ENCODE assay signal across 9 cellular contexts in genomic region chr20:51542894-51543788, GRCh38. TPM values are rescaled to one million over a fixed set of nuclear protein-coding genes. Genes with fewer than 3 reads are reported as not detected.
A peak's percentile ranks its signal among the peaks of the same experiment; 100 is the strongest.
DNase-seq lines count a peak whose midpoint lies in the region; ATAC-seq, FAIRE-seq and TF ChIP-seq lines count a peak whose summit lies in the region.
"Had no signal": no experiment of that assay in that cellular context is flagged by ENCODE, and none has a peak within 500 bp of the region (broad histone marks: within the 10 kb centered on the region; RNA-seq: fewer than 3 reads in every experiment).

No MANE protein-coding gene starts in this region.

- H3K27me3 ChIP-seq in HepG2 (ENCODE audit: control insufficient read depth in 1 of 2, insufficient read depth in 2 of 2, low read length in 2 of 2) (peaks cover 5 to 34% of the 10 kb centered on the region in 2 experiments; a peak in 3 of 5 replicates), tibial nerve (peaks cover 0 to 5% of the 10 kb centered on the region in 2 donors)

- CTCF ChIA-PET in HepG2 (lab: Yijun Ruan, JAX; ENCODE audit: low intra/inter-chr PET ratio, low total read pairs) = interaction anchor here (1.4 to 1.6 kb wide), 2 partner anchors 19 to 157 kb away, joined by 3 to 4 read pairs; no protein-coding TSS in a partner anchor

- peak overlapping the region; percentile 93 for H3K4me2 ChIP-seq in HepG2 (ENCODE audit: low read depth, low read length)

- H2AFZ ChIP-seq in HepG2 (ENCODE audit: low read length) = peak overlapping the region; percentile 21

- H3K79me2 ChIP-seq in HepG2 (ENCODE audit: insufficient read depth, low read length) = peaks cover 4% of the 10 kb centered on the region

- peaks cover 35% of the 10 kb centered on the region for H3K4me1 Mint-ChIP-seq in activated T-cell treated with anti-CD3 and anti-CD28 coated beads, Interleukin-2, amount 50 U/mL, for 24 hours (ENCODE audit: low read depth)
- H3K4me1 Mint-ChIP-seq in activated naive CD8-positive, alpha-beta T cell treated with anti-CD3 and anti-CD28 coated beads, Interleukin-2, amount 10 ng/mL, durations not matched to agents 7 days and 5 days = peaks cover 28% of the 10 kb centered on the region

- no peak for DNase-seq in activated T-cell treated with anti-CD3 and anti-CD28 coated beads, Interleukin-2, amount 50 U/mL, for 24 hours
- no peak for DNase-seq in activated T-cell treated with anti-CD3 and anti-CD28 coated beads, Interleukin-2, amount 50 U/mL, for 1 hour
- no peak for DNase-seq in activated naive CD8-positive, alpha-beta T cell treated with anti-CD3 and anti-CD28 coated beads, Interleukin-2, amount 10 ng/mL, durations not matched to agents 7 days and 5 days
- no peak for DNase-seq in HepG2 (ENCODE audit: low spot score)
- no peak for DNase-seq in tibial nerve (ENCODE audit: low spot score in 2 of 2)
- no peak for DNase-seq in GM10266 (ENCODE audit: extremely low spot score)
- DNase-seq: DND-41 had no signal

- H3K9me3 ChIP-seq in HepG2 (ENCODE audit: low read length) (no peaks in the 10 kb centered on the region), tibial nerve (peaks cover 0 to under 1% (median 0%) of the 10 kb centered on the region in 4 donors)

- H3K4me3 ChIP-seq in HepG2 (replicated peaks in 1 of 3; ENCODE audit: insufficient read depth in 1 of 3, low read depth in 2 of 3, low read length in 3 of 3) (peak overlapping the region; percentile 46 to 76 (median 75)), tibial nerve (peak overlapping the region; percentile 18 to 58 (median 42))

- no peaks in the 10 kb centered on the region for H3K9me3 Mint-ChIP-seq in activated T-cell treated with anti-CD3 and anti-CD28 coated beads, Interleukin-2, amount 50 U/mL, for 24 hours
- peaks cover 11% of the 10 kb centered on the region for H3K9me3 Mint-ChIP-seq in activated naive CD8-positive, alpha-beta T cell treated with anti-CD3 and anti-CD28 coated beads, Interleukin-2, amount 10 ng/mL, durations not matched to agents 7 days and 5 days

- no peaks in the 10 kb centered on the region for H3K27me3 Mint-ChIP-seq in activated T-cell treated with anti-CD3 and anti-CD28 coated beads, Interleukin-2, amount 50 U/mL, for 24 hours
- peaks cover 23% of the 10 kb centered on the region for H3K27me3 Mint-ChIP-seq in activated naive CD8-positive, alpha-beta T cell treated with anti-CD3 and anti-CD28 coated beads, Interleukin-2, amount 10 ng/mL, durations not matched to agents 7 days and 5 days

- TF ChIP-seq POLR2A in HepG2 (IDR thresholded peaks at IDR 0.05; ENCODE audit: insufficient read depth in 1 of 2, low read depth in 2 of 2, low read length in 2 of 2) (no peak), tibial nerve (IDR thresholded peaks at IDR 0.05) (no peak)

- WGBS in HepG2 (ENCODE audit: low lambda C conversion rate) = 17% methylated on average over 20 of the region's 30 CpGs
- WGBS in tibial nerve, 2 donors = 23 to 24% methylated on average over 29 to 30 of the region's 30 CpGs

- POLR2A ChIA-PET in activated naive CD8-positive, alpha-beta T cell treated with anti-CD3 and anti-CD28 coated beads, Interleukin-2, amount 10 ng/mL, durations not matched to agents 7 days and 5 days (lab: Charles Lee) = interaction anchor here (0.6 to 3.3 kb wide), 14 partner anchors 9 to 750 kb away, joined by 3 to 34 read pairs (median 4); no protein-coding TSS in a partner anchor
- POLR2A ChIA-PET in HepG2 (lab: Yijun Ruan, JAX) = interaction anchor here (3.7 kb wide), 1 partner anchor 20 kb away, joined by 16 read pairs; no protein-coding TSS in a partner anchor

- in situ Hi-C loops in HepG2 (cut with HindIII; ENCODE audit: extremely low pct_ligation_motif_present, low pct_unique_long_range_greater_than_20kb) = no loop called here

- H3K27ac ChIP-seq in HepG2 (ENCODE audit: extremely low read length, insufficient read depth, low read length) = no peak overlapping the region
- H3K27ac ChIP-seq in tibial nerve = peak overlapping the region in 3 of 4 donors; percentile 60 to 90 (median 88)

- TF ChIP-seq CTCF in HepG2 (CRISPR knock-in tag; IDR thresholded peaks at IDR 0.05) = no peak
- no peak for TF ChIP-seq CTCF in tibial nerve (IDR thresholded peaks at IDR 0.05)
- TF ChIP-seq CTCF in GM10266 (IDR thresholded peaks at IDR 0.05; ENCODE audit: control insufficient read depth, insufficient read depth, low read depth, missing control alignments) = no peak

- H3K36me3 Mint-ChIP-seq in activated T-cell treated with anti-CD3 and anti-CD28 coated beads, Interleukin-2, amount 50 U/mL, for 24 hours (ENCODE audit: low read depth) = peaks cover 36% of the 10 kb centered on the region
- H3K36me3 Mint-ChIP-seq in activated naive CD8-positive, alpha-beta T cell treated with anti-CD3 and anti-CD28 coated beads, Interleukin-2, amount 10 ng/mL, durations not matched to agents 7 days and 5 days = peaks cover 27% of the 10 kb centered on the region

- H3K4me1 ChIP-seq in HepG2 (ENCODE audit: insufficient read depth, low read length) (peaks cover 33% of the 10 kb centered on the region), tibial nerve (peaks cover 0 to 34% (median 25%) of the 10 kb centered on the region in 4 donors)

- no peak for TF ChIP-seq RAD21 in HepG2 (CRISPR knock-in tag; IDR thresholded peaks at IDR 0.05)

- peak overlapping the region; percentile 73 for H3K4me3 Mint-ChIP-seq in activated T-cell treated with anti-CD3 and anti-CD28 coated beads, Interleukin-2, amount 50 U/mL, for 24 hours
- H3K4me3 Mint-ChIP-seq in activated naive CD8-positive, alpha-beta T cell treated with anti-CD3 and anti-CD28 coated beads, Interleukin-2, amount 10 ng/mL, durations not matched to agents 7 days and 5 days = peak overlapping the region; percentile 80

- BruUV-seq in HepG2 (replicated peaks; lab: Mats Ljungman, UMichigan) = no TSS peak

- no peaks in the 10 kb centered on the region for H4K20me1 ChIP-seq in HepG2 (ENCODE audit: insufficient read depth, low read length)

- H3K36me3 ChIP-seq in HepG2 (replicated peaks in 1 of 2; ENCODE audit: control insufficient read depth in 1 of 2, insufficient read depth in 2 of 2, low read length in 2 of 2) = no peaks in the 10 kb centered on the region; a peak in 1 of 5 replicates
- no peaks in the 10 kb centered on the region for H3K36me3 ChIP-seq in tibial nerve

- ATAC-seq in activated naive CD8-positive, alpha-beta T cell treated with anti-CD3 and anti-CD28 coated beads, Interleukin-2, amount 10 ng/mL, durations not matched to agents 7 days and 5 days (ENCODE audit: low read depth) = no peak
- no peak for ATAC-seq in HepG2
- ATAC-seq in GM21529 (IDR thresholded peaks at IDR 0.05; ENCODE audit: unreplicated experiment) = no peak
- no peak for ATAC-seq in GM19397 (IDR thresholded peaks at IDR 0.05; ENCODE audit: unreplicated experiment)

- FAIRE-seq in HepG2 (lab: Jason Lieb, UNC) = no peak

- peak overlapping the region; percentile 81 for H3K27ac Mint-ChIP-seq in activated T-cell treated with anti-CD3 and anti-CD28 coated beads, Interleukin-2, amount 50 U/mL, for 24 hours
- H3K27ac Mint-ChIP-seq in activated naive CD8-positive, alpha-beta T cell treated with anti-CD3 and anti-CD28 coated beads, Interleukin-2, amount 10 ng/mL, durations not matched to agents 7 days and 5 days = peak overlapping the region; percentile 49

- intact Hi-C loops in HepG2 (cut with micrococcal nuclease; ENCODE audit: unreplicated experiment) = loop anchor here (1.0 to 10.0 kb wide), 3 partner anchors 21 to 558 kb away; no protein-coding TSS in a partner anchor

- peak overlapping the region; percentile 44 for H3K9ac ChIP-seq in HepG2 (ENCODE audit: insufficient read depth, low read depth, low read length)

- no peak for TF ChIP-seq EP300 in HepG2 (IDR thresholded peaks at IDR 0.05; ENCODE audit: low read depth in 2 of 2, low read length in 2 of 2)
- TF ChIP-seq EP300 in HepG2 (CRISPR knock-in tag; IDR thresholded peaks at IDR 0.05; ENCODE audit: borderline replicate concordance) = no peak
- no peak for TF ChIP-seq EP300 in tibial nerve (IDR thresholded peaks at IDR 0.05)

RNA-seq across cellular contexts. Expression of gene NFATC2, which starts 0.6 kb away (rescaled TPM):
- 10 to 100 TPM; 58.9 to 62.3 TPM for total RNA-seq in activated naive CD8-positive, alpha-beta T cell treated with anti-CD3 and anti-CD28 coated beads, Interleukin-2, amount 10 ng/mL, durations not matched to agents 7 days and 5 days
- 3.3 and 8.0 TPM in 2 replicates for total RNA-seq in HepG2 (2016; rRNA removed; fragmentation: Illumina TruSeq; extraction: Trizol)
- total RNA-seq in HepG2 (2016; cell fraction: cytosol; rRNA removed; fragmentation: Illumina TruSeq; extraction: Trizol; ENCODE audit: low read depth) = 4.1 and 4.9 TPM in 2 replicates
- 2.6 and 7.7 TPM in 2 replicates for total RNA-seq in HepG2 (2016; cell fraction: insoluble cytoplasmic fraction; rRNA removed; fragmentation: Illumina TruSeq; extraction: Trizol)
- 4.2 TPM in 2 replicates for total RNA-seq in HepG2 (2016; cell fraction: membrane; rRNA removed; fragmentation: Illumina TruSeq; extraction: Trizol)
- 8.5 and 9.9 TPM in 2 replicates for total RNA-seq in HepG2 (2016; cell fraction: nucleus; rRNA removed; fragmentation: Illumina TruSeq; extraction: Trizol)
- polyA plus RNA-seq in HepG2 (2011; rRNA removed) = 1.9 TPM in 2 replicates
- 0.85 and 1.7 TPM in 2 replicates for polyA plus RNA-seq in HepG2 (2011; cell fraction: cytosol; rRNA removed)
- 6.8 and 7.7 TPM in 2 replicates for polyA plus RNA-seq in HepG2 (2011; cell fraction: nucleus; rRNA removed)
- polyA plus RNA-seq in HepG2 (2012) = 5.7 and 6.1 TPM in 2 replicates
- polyA plus RNA-seq in HepG2 (2016; cell fraction: cytosol; fragmentation: Illumina TruSeq; extraction: Trizol; ENCODE audit: low read depth) = 0.31 and 0.43 TPM in 2 replicates
- 7.2 and 8.9 TPM in 2 replicates for polyA plus RNA-seq in HepG2 (2016; cell fraction: insoluble cytoplasmic fraction; fragmentation: Illumina TruSeq; extraction: Trizol; ENCODE audit: low read depth)
- polyA plus RNA-seq in HepG2 (2016; cell fraction: membrane; fragmentation: Illumina TruSeq; extraction: Trizol; ENCODE audit: low read depth) = 1.2 and 1.4 TPM in 2 replicates
- 11.5 and 12.3 TPM in 2 replicates for polyA plus RNA-seq in HepG2 (2016; cell fraction: nucleus; fragmentation: Illumina TruSeq; extraction: Trizol; ENCODE audit: insufficient read depth, low read depth)
- polyA minus RNA-seq in HepG2 (2011; rRNA and poly(A)+ RNA removed; ENCODE audit: low replicate concordance) = 3.3 TPM in 1 of 2 replicates, not detected in the other
- 4.3 and 5.8 TPM in 2 replicates for polyA minus RNA-seq in HepG2 (2011; cell fraction: cytosol; rRNA and poly(A)+ RNA removed)
- 7.7 and 8.2 TPM in 2 replicates for polyA minus RNA-seq in HepG2 (2011; cell fraction: nucleus; rRNA and poly(A)+ RNA removed)
- total RNA-seq in tibial nerve = 10 to 100 TPM in 1 of 4 donors, 1 to 10 TPM in 3; 6.0 to 11.5 (median 7.7) TPM

Comparison
In these comparisons a context has a peak if more than half of its experiments do, and no peak if none do; other contexts are left out.
1. RNA of gene NFATC2, which starts 0.6 kb away (total RNA-seq): 58.9 to 62.3 TPM in activated naive CD8-positive, alpha-beta T cell treated with anti-CD3 and anti-CD28 coated beads, Interleukin-2, amount 10 ng/mL, durations not matched to agents 7 days and 5 days; 6.0 to 11.5 TPM in tibial nerve and 2.6 to 9.9 TPM in HepG2; every median in the first group is over 4 times any median in the second.